22 cellular contexts compared by ENCODE assay signal in the genomic region with DNA sequence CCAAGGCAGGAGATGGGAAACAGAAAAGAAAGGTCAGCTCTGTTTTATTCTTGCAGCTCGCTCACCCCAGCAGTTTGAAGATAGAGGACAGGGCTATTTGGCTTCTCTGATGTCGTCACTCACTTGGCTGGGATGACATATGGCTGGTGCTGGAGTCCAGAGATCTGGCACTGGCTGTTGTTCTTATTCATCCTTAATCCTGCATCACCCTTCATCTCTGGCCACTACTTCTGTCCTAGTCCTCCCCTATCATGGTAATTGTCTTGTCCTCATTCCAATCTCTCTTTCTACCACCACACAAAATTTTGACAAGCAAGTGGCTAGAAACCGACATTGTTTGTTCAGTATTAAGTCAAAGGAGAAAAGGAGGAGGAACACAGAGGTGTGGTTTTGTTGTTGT.
DNase-seq lines count a peak whose midpoint lies in the region; ATAC-seq, FAIRE-seq and TF ChIP-seq lines count a peak whose summit lies in the region.
"Had no signal": no experiment of that assay in that cellular context is flagged by ENCODE, and none has a peak within 500 bp of the region (broad histone marks: within the 10 kb centered on the region; RNA-seq: fewer than 3 reads in every experiment).

No MANE protein-coding gene starts in this region.

- 25% methylated on average over 3 of the region's 3 CpGs for WGBS in K562 (ENCODE audit: insufficient coverage, low coverage, missing lambda C conversion rate)

- H3K4me3 ChIP-seq in K562 (no peak overlapping the region), OCI-LY7 (ENCODE audit: low read depth, low read length, poor library complexity, severe bottlenecking) (no peak overlapping the region)
- H3K4me3 ChIP-seq: BLaER1, SJCRH30 had no signal

- H3K9me3 ChIP-seq in K562 (replicated peaks; ENCODE audit: control insufficient read depth, insufficient read depth, low read depth, low read length) (no peaks in the 10 kb centered on the region), OCI-LY7 (ENCODE audit: low read length) (no peaks in the 10 kb centered on the region)
- H3K9me3 ChIP-seq: BLaER1, SJCRH30 had no signal

- intact Hi-C loops in K562 (cut with micrococcal nuclease) (loop anchor here (5.0 kb wide), 1 partner anchor 862 kb away; no protein-coding TSS in a partner anchor), OCI-LY7 (cut with micrococcal nuclease; ENCODE audit: unreplicated experiment) (loop anchor here (5.0 kb wide), 1 partner anchor 1422 kb away; no protein-coding TSS in a partner anchor)

- BruUV-seq in K562 (replicated peaks; lab: Mats Ljungman, UMichigan) (no TSS peak), OCI-LY7 (replicated peaks; lab: Mats Ljungman, UMichigan) (no TSS peak)

- H3K27ac ChIP-seq in K562 (ENCODE audit: extremely low read depth, low read depth, low read length) = no peak overlapping the region
- no peak overlapping the region for H3K27ac ChIP-seq in OCI-LY7 (ENCODE audit: low read depth, low read length, poor library complexity, severe bottlenecking)
- H3K27ac ChIP-seq: BLaER1, HL-60, SJCRH30 had no signal

- H2AFZ ChIP-seq in K562 (ENCODE audit: low read depth, low read length) = no peak overlapping the region
- H2AFZ ChIP-seq in OCI-LY7 (ENCODE audit: low read length) = no peak overlapping the region

- H3K79me2 ChIP-seq in K562 (ENCODE audit: control insufficient read depth, insufficient read depth, low read length) (no peaks in the 10 kb centered on the region), OCI-LY7 (ENCODE audit: insufficient read depth, low read depth, low read length) (no peaks in the 10 kb centered on the region)

- H3K4me1 ChIP-seq in K562 (replicated peaks in 1 of 2; ENCODE audit: control insufficient read depth in 2 of 2, insufficient read depth in 2 of 2, low read length in 2 of 2) (peaks cover 0 to 11% of the 10 kb centered on the region in 2 experiments; a peak in 2 of 5 replicates), OCI-LY7 (ENCODE audit: insufficient read depth, low read length, poor library complexity, severe bottlenecking) (no peaks in the 10 kb centered on the region)
- H3K4me1 ChIP-seq: SJCRH30 had no signal

- no peak for FAIRE-seq in K562 (lab: Jason Lieb, UNC)
- FAIRE-seq: H54 had no signal

- CTCF ChIA-PET in K562 (lab: Yijun Ruan, JAX; ENCODE audit: low intra/inter-chr PET ratio) (no interaction called here), OCI-LY7 (lab: Charles Lee; ENCODE audit: unreplicated experiment) (no interaction called here)

- H3K9me1 ChIP-seq in K562 (ENCODE audit: control insufficient read depth, insufficient read depth, low read length) = no peaks in the 10 kb centered on the region

- no peak for TF ChIP-seq POLR2A in K562 (conservative IDR thresholded peaks at IDR 0.05)

- peak; percentile 77 for DNase-seq in G401 (ENCODE audit: low spot score)
- peak; percentile 10 for DNase-seq in M059J (ENCODE audit: low read depth)
- peak in 1 of 4 experiments; percentile 24 for DNase-seq in K562 (ENCODE audit: extremely low read depth in 1 of 4, low spot score in 3 of 4)
- peak; percentile 9 for DNase-seq in myocyte (ENCODE audit: low read depth)
- no peak for DNase-seq in kidney glomerular epithelial cell (lab: John Stamatoyannopoulos, UW)
- DNase-seq in OCI-LY7 (ENCODE audit: low spot score) = no peak
- DNase-seq: CD4-positive, alpha-beta memory T cell; DMS53; EL; IMR-90; Kasumi-1; MM.1S; NCI-H1092; NCI-H1436 treated with DMSO at 0.1 percent for 48 hours; NCI-H2029; NCI-H2171; OCI-M1; SJCRH30 had no signal

- H3K9ac ChIP-seq in K562 (ENCODE audit: insufficient read depth in 1 of 2, low read depth in 2 of 2, low read length in 2 of 2) = no peak overlapping the region
- H3K9ac ChIP-seq: BLaER1 had no signal

- H3K27me3 ChIP-seq in K562 (ENCODE audit: control insufficient read depth in 2 of 2, insufficient read depth in 2 of 2, low read length in 2 of 2) = no peaks in the 10 kb centered on the region
- H3K27me3 ChIP-seq: BLaER1 had no signal

- in situ Hi-C loops in G401 (cut with HindIII; ENCODE audit: low sequenced_read_pairs) = no loop called here
- in situ Hi-C loops in K562 (cut with MboI) = loop anchor here (5.0 kb wide), 2 partner anchors 477 to 622 kb away; no protein-coding TSS in a partner anchor

- no peak for TF ChIP-seq EP300 in K562 (IDR thresholded peaks at IDR 0.05; ENCODE audit: low read length)

- H3K4me2 ChIP-seq in K562 (ENCODE audit: insufficient read depth, low read length) = no peak overlapping the region
- H3K4me2 ChIP-seq in OCI-LY7 (ENCODE audit: low read length) = no peak overlapping the region

- H3K36me3 ChIP-seq in K562 (ENCODE audit: control insufficient read depth, insufficient read depth, low read length) (no peaks in the 10 kb centered on the region), OCI-LY7 (ENCODE audit: insufficient read depth, low read length) (no peaks in the 10 kb centered on the region)
- H3K36me3 ChIP-seq: BLaER1, SJCRH30 had no signal

- TF ChIP-seq CTCF in K562 (IDR thresholded peaks at IDR 0.05 in 2 of 3, conservative IDR thresholded peaks at IDR 0.05 in 1 of 3; ENCODE audit: insufficient read depth in 2 of 3, low read depth in 1 of 3, low read length in 3 of 3) = no peak
- no peak for TF ChIP-seq CTCF in OCI-LY7 (conservative IDR thresholded peaks at IDR 0.05; ENCODE audit: low read length)

- no peaks in the 10 kb centered on the region for H3K9me2 ChIP-seq in OCI-LY7 (ENCODE audit: insufficient read depth, low read length)

- peak; percentile 31; the same call in 2 of the 3 replicates for ATAC-seq in K562
- ATAC-seq in HG02798 (IDR thresholded peaks at IDR 0.05; ENCODE audit: poor library complexity, unreplicated experiment) = no peak

- POLR2A ChIA-PET in K562 (lab: Yijun Ruan, JAX) (no interaction called here), OCI-LY7 (lab: Charles Lee) (no interaction called here)

- no peak for TF ChIP-seq RAD21 in K562 (CRISPR knock-in tag; conservative IDR thresholded peaks at IDR 0.05 in 1 of 2, IDR thresholded peaks at IDR 0.05 in 1 of 2)

- H4K20me1 ChIP-seq in K562 (replicated peaks; ENCODE audit: control insufficient read depth, insufficient read depth, low read length) (no peaks in the 10 kb centered on the region), OCI-LY7 (ENCODE audit: insufficient read depth, low read length) (no peaks in the 10 kb centered on the region)
- H4K20me1 ChIP-seq: BLaER1 had no signal

TF ChIP-seq in K562, 482 proteins besides CTCF, POLR2A, EP300 and RAD21:
- TF ChIP-seq ZNF347 (CRISPR knock-in tag; IDR thresholded peaks at IDR 0.05; ENCODE audit: low read depth) (no peak), POLR3A (IDR thresholded peaks at IDR 0.05; ENCODE audit: borderline replicate concordance, extremely low read depth, insufficient read depth, insufficient read length) (no peak), SOX6 (IDR thresholded peaks at IDR 0.05) (no peak), KAT7 (CRISPR knock-in tag; IDR thresholded peaks at IDR 0.05; ENCODE audit: borderline replicate concordance) (no peak), ILF3 (IDR thresholded peaks at IDR 0.05; ENCODE audit: borderline replicate concordance) (no peak), RBM34 (IDR thresholded peaks at IDR 0.05; ENCODE audit: borderline replicate concordance, insufficient read depth, low read length) (no peak), SPI1 (IDR thresholded peaks at IDR 0.05; ENCODE audit: borderline replicate concordance, low read depth, low read length) (no peak), KLF6 (CRISPR knock-in tag; IDR thresholded peaks at IDR 0.05; ENCODE audit: borderline replicate concordance) (no peak), PHF21A (IDR thresholded peaks at IDR 0.05; ENCODE audit: borderline replicate concordance, low read depth) (no peak), HMGN3 (IDR thresholded peaks at IDR 0.05; ENCODE audit: borderline replicate concordance, extremely low read depth, insufficient read length, low read depth, low read length) (no peak), COPS2 (conservative IDR thresholded peaks at IDR 0.05) (no peak), CHD4 (IDR thresholded peaks at IDR 0.05; ENCODE audit: insufficient read depth, insufficient replicate concordance, low read depth, low read length, poor library complexity, severe bottlenecking) (no peak), TRIM28 (IDR thresholded peaks at IDR 0.05) (no peak), ZNF707 (CRISPR knock-in tag; conservative IDR thresholded peaks at IDR 0.05) (no peak), MAFG (tag; conservative IDR thresholded peaks at IDR 0.05) (no peak), TAF9B (IDR thresholded peaks at IDR 0.05; ENCODE audit: partially characterized antibody) (no peak), PURB (CRISPR knock-in tag; IDR thresholded peaks at IDR 0.05; ENCODE audit: low read depth) (no peak), BRF1 (IDR thresholded peaks at IDR 0.05; ENCODE audit: borderline replicate concordance, extremely low read depth, insufficient read length) (no peak)
- TF ChIP-seq, protein P1, sequence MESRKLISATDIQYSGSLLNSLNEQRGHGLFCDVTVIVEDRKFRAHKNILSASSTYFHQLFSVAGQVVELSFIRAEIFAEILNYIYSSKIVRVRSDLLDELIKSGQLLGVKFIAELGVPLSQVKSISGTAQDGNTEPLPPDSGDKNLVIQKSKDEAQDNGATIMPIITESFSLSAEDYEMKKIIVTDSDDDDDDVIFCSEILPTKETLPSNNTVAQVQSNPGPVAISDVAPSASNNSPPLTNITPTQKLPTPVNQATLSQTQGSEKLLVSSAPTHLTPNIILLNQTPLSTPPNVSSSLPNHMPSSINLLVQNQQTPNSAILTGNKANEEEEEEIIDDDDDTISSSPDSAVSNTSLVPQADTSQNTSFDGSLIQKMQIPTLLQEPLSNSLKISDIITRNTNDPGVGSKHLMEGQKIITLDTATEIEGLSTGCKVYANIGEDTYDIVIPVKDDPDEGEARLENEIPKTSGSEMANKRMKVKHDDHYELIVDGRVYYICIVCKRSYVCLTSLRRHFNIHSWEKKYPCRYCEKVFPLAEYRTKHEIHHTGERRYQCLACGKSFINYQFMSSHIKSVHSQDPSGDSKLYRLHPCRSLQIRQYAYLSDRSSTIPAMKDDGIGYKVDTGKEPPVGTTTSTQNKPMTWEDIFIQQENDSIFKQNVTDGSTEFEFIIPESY (CRISPR knock-in tag; IDR thresholded peaks at IDR 0.05) = no peak

Comparison
In these comparisons a context has a peak if more than half of its experiments do, and no peak if none do; other contexts are left out.
1. DNase-seq: peak in G401 (single experiment), M059J (single experiment) and myocyte (single experiment); none in kidney glomerular epithelial cell (single experiment) and OCI-LY7 (single experiment).